In the genomic region with DNA sequence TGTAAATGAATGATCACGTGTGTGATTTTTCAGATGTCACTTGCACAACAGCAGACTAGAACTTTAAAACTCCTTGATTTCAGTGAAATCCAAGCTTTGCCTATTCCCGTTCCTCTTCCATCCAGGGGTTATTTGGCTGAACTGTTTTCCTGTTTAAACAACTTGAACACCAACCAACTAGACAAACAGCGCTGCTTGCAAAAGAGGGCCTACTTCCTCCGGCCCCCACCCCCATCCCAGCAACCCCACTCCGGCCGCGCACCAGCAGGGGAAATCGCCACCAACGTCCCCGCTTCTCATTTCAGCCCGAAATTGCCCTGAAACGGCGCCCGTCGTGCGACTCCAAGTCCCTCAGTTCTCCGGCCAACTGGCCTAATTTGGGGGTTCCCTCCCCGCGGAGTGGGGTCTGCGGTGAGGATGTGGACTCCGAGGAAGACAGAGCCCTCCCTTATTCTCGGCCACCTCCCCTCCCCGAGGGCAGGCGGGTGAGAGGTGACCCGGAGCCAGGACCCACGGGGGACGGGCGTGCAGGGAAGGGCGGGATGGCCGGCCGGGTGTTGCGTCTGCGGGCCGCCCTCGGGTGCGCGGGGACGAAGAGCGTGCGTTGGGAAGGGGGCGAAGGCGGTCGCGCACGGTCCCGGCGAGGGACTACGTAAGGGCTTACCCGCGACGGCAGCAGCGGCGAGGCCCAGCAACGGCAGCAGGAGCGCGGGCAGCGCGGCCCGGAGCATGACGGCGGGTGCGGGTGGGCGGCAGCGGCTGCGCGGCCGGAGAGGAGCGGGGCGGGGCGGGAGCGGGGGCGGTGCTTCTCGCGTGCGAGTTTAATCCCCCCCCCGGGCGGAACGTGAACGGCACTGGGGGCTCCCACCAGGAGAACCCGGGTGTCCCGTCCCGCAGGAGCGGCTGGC, we compare ENCODE assay signal across 8 cellular contexts. TPM values are rescaled to one million over a fixed set of nuclear protein-coding genes. Genes with fewer than 3 reads are reported as not detected.
DNase-seq lines count a peak whose midpoint lies in the region; ATAC-seq and TF ChIP-seq lines count a peak whose summit lies in the region.

Gene CD302 (minus strand): TSS at position 741 of the 908 bp plus-strand sequence. CDS start 10 bp downstream, at position 731.

- no peaks in the 10 kb centered on the region for H3K9me3 ChIP-seq in left ventricle myocardium inferior (replicated peaks)

- no peak for TF ChIP-seq CTCF in GM13977 (IDR thresholded peaks at IDR 0.05; ENCODE audit: extremely low read depth, insufficient read depth, missing control alignments)
- TF ChIP-seq CTCF in RWPE1 (conservative IDR thresholded peaks at IDR 0.05; ENCODE audit: low read depth): no peak
- no peak for TF ChIP-seq CTCF in left ventricle myocardium inferior (IDR thresholded peaks at IDR 0.05; ENCODE audit: borderline replicate concordance)

- H3K27ac ChIP-seq in RWPE1: peak within 1 kb of the TSS; percentile 33; the same call in 1 of the 2 replicates
- H3K27ac ChIP-seq in adipose tissue (ENCODE audit: low read depth, low read length): peak within 1 kb of the TSS; percentile 3
- H3K27ac ChIP-seq in left ventricle myocardium inferior (replicated peaks): peak within 1 kb of the TSS; percentile 86

- intact Hi-C loops in left ventricle myocardium inferior (cut with micrococcal nuclease) (no loop called here), posterior cingulate gyrus (cut with DNase I) (no loop called here)

- POLR2A ChIA-PET in RWPE1 (lab: Yijun Ruan, JAX; ENCODE audit: low non-redundant PET): no interaction called here

- peak within 1 kb of the TSS; percentile 83 for H3K4me3 ChIP-seq in left ventricle myocardium inferior

- peaks cover 43% of the 10 kb centered on the region for H3K4me1 ChIP-seq in left ventricle myocardium inferior

- 0 to 1% (median 0%) methylated on average over 71 to 83 of the region's 83 CpGs for WGBS in adipose tissue, 3 donors

- in situ Hi-C loops in GM13977 (cut with MboI; ENCODE audit: low pct_unique_long_range_greater_than_20kb, low sequenced_read_pairs, unreplicated experiment): no loop called here

- peak; percentile 57 for ATAC-seq in HG02943 (IDR thresholded peaks at IDR 0.05; ENCODE audit: low read depth, unreplicated experiment)

- H3K36me3 ChIP-seq in left ventricle myocardium inferior: no peaks in the 10 kb centered on the region

- DNase-seq in A172 (ENCODE audit: low spot score): peak; percentile 18
- peak; percentile 81 for DNase-seq in GM13977 (ENCODE audit: low spot score)
- peak; percentile 48 for DNase-seq in RWPE1 (ENCODE audit: low spot score)
- DNase-seq in left ventricle myocardium inferior: peak; percentile 86
- peak; percentile 11 to 86 (median 40) for DNase-seq in posterior cingulate gyrus
- no peak for DNase-seq in NCI-H187 treated with DMSO at 0.1 percent for 48 hours (lab: John Stamatoyannopoulos, UW)

- no peaks in the 10 kb centered on the region for H3K27me3 ChIP-seq in left ventricle myocardium inferior (ENCODE audit: low read depth)

- CTCF ChIA-PET in RWPE1 (lab: Yijun Ruan, JAX): no interaction called here

RNA-seq across cellular contexts. Expression of gene CD302, which starts in this region (rescaled TPM):
- total RNA-seq in A172 (2014; rRNA removed; shearing (Covaris generic)): 9.2 and 10.0 TPM in 2 replicates
- polyA plus RNA-seq in adipose tissue: 10 to 100 TPM in 2 of 3 donors, 1 to 10 TPM in 1; 8.2 to 45.2 (median 42.4) TPM
- total RNA-seq in left ventricle myocardium inferior: 17.2 TPM

Comparison
In these comparisons a context has a peak if more than half of its experiments do, and no peak if none do; other contexts are left out.
1. H3K27ac ChIP-seq: peak in every context shown above with its lines; median percentile 86 in left ventricle myocardium inferior; 33 in RWPE1; 3 in adipose tissue.